In genomic region chr7:81525901-81526300, GRCh38 we compare ENCODE assay signal across 15 cellular contexts.
"Had no signal": no experiment of that assay in that cellular context is flagged by ENCODE, and none has a peak within 500 bp of the region (broad histone marks: within the 10 kb centered on the region; RNA-seq: fewer than 3 reads in every experiment).

No MANE protein-coding gene starts in this region.

- H3K4me3 ChIP-seq: lung, thoracic aorta, upper lobe of right lung had no signal

- H3K9me3 ChIP-seq: thoracic aorta, upper lobe of right lung had no signal

- H3K27me3 Mint-ChIP-seq: activated B cell treated with CpG ODN at 0.5 μM for 24 hours; activated CD8-positive, alpha-beta T cell treated with anti-CD3 and anti-CD28 coated beads for 36 hours; activated naive CD8-positive, alpha-beta T cell treated with anti-CD3 and anti-CD28 coated beads for 36 hours; dendritic cell treated with granulocyte-macrophage colony-stimulating factor and Interleukin-4, amounts not matched to agents 40 ng/mL and 50 ng/mL, for 4 days had no signal

- H3K36me3 ChIP-seq: thoracic aorta, upper lobe of right lung had no signal

- H3K27me3 ChIP-seq: upper lobe of right lung had no signal

- H3K27ac ChIP-seq: thoracic aorta, upper lobe of right lung had no signal

- H3K4me3 Mint-ChIP-seq: activated B cell treated with CpG ODN at 0.5 μM for 24 hours; activated CD8-positive, alpha-beta T cell treated with anti-CD3 and anti-CD28 coated beads for 36 hours; activated naive CD8-positive, alpha-beta T cell treated with anti-CD3 and anti-CD28 coated beads for 36 hours; activated T-helper 1 cell treated with anti-CD3 and anti-CD28 coated beads, Interleukin-12 subunit alpha, Interleukin-12 subunit beta, Interleukin-2, Interleukin-4 antibody, amounts not matched to agents 30 ng/mL and 10 ng/mL and 1 ng/mL, durations not matched to agents 14 hours and 24 hours and 36 hours; dendritic cell treated with granulocyte-macrophage colony-stimulating factor and Interleukin-4, amounts not matched to agents 40 ng/mL and 50 ng/mL, for 4 days; neural crest cell; stimulated activated effector memory CD8-positive, alpha-beta T cell treated with anti-CD3 and anti-CD28 coated beads, Interleukin-12 subunit alpha, Interleukin-12 subunit beta, amount 100 ng/mL, for 72 hours; T-helper 1 cell treated with Interleukin-12 subunit alpha and Interleukin-12 subunit beta and Interleukin-4 antibody, amounts not matched to agents 30 μg/mL and 1 μg/mL, for 36 hours had no signal

- H3K36me3 Mint-ChIP-seq: activated naive CD8-positive, alpha-beta T cell treated with anti-CD3 and anti-CD28 coated beads for 36 hours; stimulated activated effector memory CD8-positive, alpha-beta T cell treated with anti-CD3 and anti-CD28 coated beads, Interleukin-12 subunit alpha, Interleukin-12 subunit beta, amount 100 ng/mL, for 72 hours had no signal

- H3K4me1 Mint-ChIP-seq: activated B cell treated with CpG ODN at 0.5 μM for 24 hours; activated naive CD8-positive, alpha-beta T cell treated with anti-CD3 and anti-CD28 coated beads for 36 hours; neural crest cell; stimulated activated effector memory CD8-positive, alpha-beta T cell treated with anti-CD3 and anti-CD28 coated beads, Interleukin-12 subunit alpha, Interleukin-12 subunit beta, amount 100 ng/mL, for 72 hours had no signal

- H3K4me1 ChIP-seq: upper lobe of right lung had no signal

- DNase-seq: activated B cell treated with CpG ODN at 0.5 μM for 24 hours; activated CD4-positive, alpha-beta T cell treated with anti-CD3 and anti-CD28 coated beads for 48 hours; activated CD8-positive, alpha-beta memory T cell treated with anti-CD3 and anti-CD28 coated beads, Interleukin-2, amount 50 U/mL, for 48 hours; activated CD8-positive, alpha-beta T cell treated with anti-CD3 and anti-CD28 coated beads for 36 hours; activated naive CD8-positive, alpha-beta T cell treated with anti-CD3 and anti-CD28 coated beads for 36 hours; erythroblast; left colon; upper lobe of right lung had no signal

- H3K9me3 Mint-ChIP-seq: activated B cell treated with CpG ODN at 0.5 μM for 24 hours; activated CD8-positive, alpha-beta T cell treated with anti-CD3 and anti-CD28 coated beads for 36 hours; activated T-helper 1 cell treated with anti-CD3 and anti-CD28 coated beads, Interleukin-12 subunit alpha, Interleukin-12 subunit beta, Interleukin-2, Interleukin-4 antibody, amounts not matched to agents 30 ng/mL and 10 ng/mL and 1 ng/mL, durations not matched to agents 14 hours and 24 hours and 36 hours; dendritic cell treated with granulocyte-macrophage colony-stimulating factor and Interleukin-4, amounts not matched to agents 40 ng/mL and 50 ng/mL, for 4 days; neural crest cell; T-helper 1 cell treated with Interleukin-12 subunit alpha and Interleukin-12 subunit beta and Interleukin-4 antibody, amounts not matched to agents 30 μg/mL and 1 μg/mL, for 36 hours had no signal

- H3K27ac Mint-ChIP-seq: activated B cell treated with CpG ODN at 0.5 μM for 24 hours; activated CD8-positive, alpha-beta T cell treated with anti-CD3 and anti-CD28 coated beads for 36 hours; activated naive CD8-positive, alpha-beta T cell treated with anti-CD3 and anti-CD28 coated beads for 36 hours; activated T-helper 1 cell treated with anti-CD3 and anti-CD28 coated beads, Interleukin-12 subunit alpha, Interleukin-12 subunit beta, Interleukin-2, Interleukin-4 antibody, amounts not matched to agents 30 ng/mL and 10 ng/mL and 1 ng/mL, durations not matched to agents 14 hours and 24 hours and 36 hours; dendritic cell treated with granulocyte-macrophage colony-stimulating factor and Interleukin-4, amounts not matched to agents 40 ng/mL and 50 ng/mL, for 4 days; stimulated activated effector memory CD8-positive, alpha-beta T cell treated with anti-CD3 and anti-CD28 coated beads, Interleukin-12 subunit alpha, Interleukin-12 subunit beta, amount 100 ng/mL, for 72 hours; T-helper 1 cell treated with Interleukin-12 subunit alpha and Interleukin-12 subunit beta and Interleukin-4 antibody, amounts not matched to agents 30 μg/mL and 1 μg/mL, for 36 hours had no signal

- ATAC-seq: activated CD8-positive, alpha-beta T cell treated with anti-CD3 and anti-CD28 coated beads for 36 hours; left colon; stimulated activated effector memory CD8-positive, alpha-beta T cell treated with anti-CD3 and anti-CD28 coated beads, Interleukin-12 subunit alpha, Interleukin-12 subunit beta, amount 100 ng/mL, for 72 hours; upper lobe of right lung had no signal
